In genomic region chr15:44327578-44327977, GRCh38 we compare ENCODE assay signal across 14 cellular contexts. TPM values are rescaled to one million over a fixed set of nuclear protein-coding genes. Genes with fewer than 3 reads are reported as not detected.
DNase-seq lines count a peak whose midpoint lies in the region; ATAC-seq and TF ChIP-seq lines count a peak whose summit lies in the region.
"Had no signal": no experiment of that assay in that cellular context is flagged by ENCODE, and none has a peak within 500 bp of the region (broad histone marks: within the 10 kb centered on the region; RNA-seq: fewer than 3 reads in every experiment).

No MANE protein-coding gene starts in this region.

- no peaks in the 10 kb centered on the region for H3K27me3 ChIP-seq in MM.1S (replicated peaks; ENCODE audit: insufficient read depth, low read length)
- no peaks in the 10 kb centered on the region for H3K27me3 ChIP-seq in body of pancreas
- no peaks in the 10 kb centered on the region for H3K27me3 ChIP-seq in right cardiac atrium (ENCODE audit: control insufficient read depth, insufficient read depth)

- no peak for DNase-seq in MM.1S
- no peak for DNase-seq in body of pancreas
- DNase-seq in kidney glomerular epithelial cell (lab: John Stamatoyannopoulos, UW): peak; percentile 6
- DNase-seq in cardiac septum (ENCODE audit: low spot score): no peak
- DNase-seq in right cardiac atrium: no peak
- DNase-seq: CD8-positive, alpha-beta T cell; COR-L47; DMS153; DMS79 treated with DMSO at 0.1 percent for 48 hours; EL had no signal

- TF ChIP-seq CTCF in MM.1S (IDR thresholded peaks at IDR 0.05; ENCODE audit: low read length): no peak
- no peak for TF ChIP-seq CTCF in body of pancreas (IDR thresholded peaks at IDR 0.05)

- no peaks in the 10 kb centered on the region for H3K9me2 ChIP-seq in MM.1S (replicated peaks; ENCODE audit: insufficient read depth, low read length)

- H3K27ac ChIP-seq in MM.1S (ENCODE audit: low read length) (peak overlapping the region; percentile 11; the same call in 1 of the 2 replicates), body of pancreas (peak overlapping the region in 3 of 4 donors; percentile 27 to 46 (median 46)), right cardiac atrium (ENCODE audit: low read length) (no peak overlapping the region)

- no peak overlapping the region for H2AFZ ChIP-seq in MM.1S (ENCODE audit: low read length)

- 64 to 71% methylated on average over 3 of the region's 3 CpGs for WGBS in body of pancreas, 2 donors
- WGBS in right cardiac atrium: 94% methylated on average over 3 of the region's 3 CpGs

- peaks cover 6% of the 10 kb centered on the region for H3F3A ChIP-seq in MM.1S (ENCODE audit: insufficient read depth, low read length)

- intact Hi-C loops in body of pancreas (cut with DNase I) (no loop called here), cardiac septum (cut with DNase I) (no loop called here), right cardiac atrium (cut with DNase I) (no loop called here)

- no peak overlapping the region for H3K4me3 ChIP-seq in MM.1S (ENCODE audit: low read length)
- no peak overlapping the region for H3K4me3 ChIP-seq in body of pancreas
- H3K4me3 ChIP-seq in right cardiac atrium (ENCODE audit: low read length): no peak overlapping the region
- H3K4me3 ChIP-seq: HAP-1 had no signal

- no peak overlapping the region for H3K4me2 ChIP-seq in MM.1S (ENCODE audit: low read depth, low read length)

- H4K20me1 ChIP-seq in MM.1S (ENCODE audit: insufficient read depth, low read length): no peaks in the 10 kb centered on the region

- H3K4me1 ChIP-seq in MM.1S (ENCODE audit: low read length) (peaks cover 20% of the 10 kb centered on the region), body of pancreas (peaks cover 6% of the 10 kb centered on the region), right cardiac atrium (ENCODE audit: control insufficient read depth, insufficient read depth, low read length) (no peaks in the 10 kb centered on the region)

- ATAC-seq in body of pancreas: no peak
- ATAC-seq in HG03045 (IDR thresholded peaks at IDR 0.05; ENCODE audit: unreplicated experiment): no peak
- no peak for ATAC-seq in GM18519 (IDR thresholded peaks at IDR 0.05; ENCODE audit: low FRiP score, unreplicated experiment)
- ATAC-seq in right cardiac atrium: no peak
- ATAC-seq: CD8-positive, alpha-beta T cell; HepG2 had no signal

- H3K36me3 ChIP-seq in MM.1S (replicated peaks; ENCODE audit: insufficient read depth, low read length): no peaks in the 10 kb centered on the region
- H3K36me3 ChIP-seq in body of pancreas (replicated peaks in 1 of 2; ENCODE audit: insufficient read depth in 1 of 2, low read depth in 2 of 2): no peaks in the 10 kb centered on the region
- H3K36me3 ChIP-seq: HAP-1 had no signal

- no peak for TF ChIP-seq POLR2A in body of pancreas (IDR thresholded peaks at IDR 0.05)

- H3K79me2 ChIP-seq in MM.1S (ENCODE audit: low read length): peaks cover 38% of the 10 kb centered on the region

- no peaks in the 10 kb centered on the region for H3K9me3 ChIP-seq in MM.1S (replicated peaks; ENCODE audit: insufficient read depth, low read length)
- no peaks in the 10 kb centered on the region for H3K9me3 ChIP-seq in body of pancreas
- H3K9me3 ChIP-seq in right cardiac atrium (ENCODE audit: control insufficient read depth, low read length): no peaks in the 10 kb centered on the region
- H3K9me3 ChIP-seq: HAP-1 had no signal

- H3K9ac ChIP-seq in MM.1S (ENCODE audit: low read length): no peak overlapping the region

RNA-seq across cellular contexts. Expression of gene GOLM2, which starts 39.1 kb away (rescaled TPM):
- total RNA-seq in body of pancreas: 10 to 100 TPM; 40.5 to 50.1 TPM
- 36.8 TPM for total RNA-seq in cardiac septum
- 10 to 100 TPM; 49.8 to 63.7 (median 53.7) TPM for total RNA-seq in right cardiac atrium
- 23.9 TPM for polyA plus RNA-seq in right cardiac atrium
